Comparison of ENCODE assay signal across 8 cellular contexts in genomic region chr20:17385798-17386197, GRCh38.
"Had no signal": no experiment of that assay in that cellular context is flagged by ENCODE, and none has a peak within 500 bp of the region (broad histone marks: within the 10 kb centered on the region; RNA-seq: fewer than 3 reads in every experiment).

No MANE protein-coding gene starts in this region.

- H3K4me2 ChIP-seq: GM23338 had no signal

- DNase-seq: H9, HCEC 1CT, IMR-90 had no signal

- H3K4me3 ChIP-seq: GM23338, K562 had no signal

- ATAC-seq: GM23338, K562 had no signal

- FAIRE-seq: H1, H54, K562 had no signal

- H3K27ac ChIP-seq: HL-60 had no signal
